Comparison of ENCODE assay signal across 8 cellular contexts in genomic region chr1:116769561-116769977, GRCh38. TPM values are rescaled to one million over a fixed set of nuclear protein-coding genes. Genes with fewer than 3 reads are reported as not detected.
DNase-seq lines count a peak whose midpoint lies in the region; ATAC-seq and FAIRE-seq lines count a peak whose summit lies in the region.

No MANE protein-coding gene starts in this region.

- peaks cover 0 to 7% (median 0%) of the 10 kb centered on the region in 11 experiments; a peak in 2 of 22 replicates for H3K36me3 ChIP-seq in BLaER1 treated with 17β-estradiol and CSF1 and Interleukin-3, amounts not matched to agents 10 nM and 100 nM

- CTCF ChIA-PET in activated CD4-positive, alpha-beta T cell treated with anti-CD3 and anti-CD28 coated beads, Interleukin-2, amount 10 ng/mL, durations not matched to agents 7 days and 5 days (lab: Charles Lee): interaction anchor here (0.8 to 8.2 kb wide), 16 partner anchors 9 to 193 kb away, joined by 3 to 65 read pairs (median 5); partner anchors contain the start of gene CD2

- peak overlapping the region; percentile 61 for H3K4me3 Mint-ChIP-seq in activated CD4-positive, alpha-beta T cell treated with anti-CD3 and anti-CD28 coated beads, Interleukin-2, amount 10 ng/mL, durations not matched to agents 7 days and 5 days

- ATAC-seq in GM19452 (IDR thresholded peaks at IDR 0.05; ENCODE audit: unreplicated experiment) (peak; percentile 88), HG03521 (IDR thresholded peaks at IDR 0.05; ENCODE audit: unreplicated experiment) (peak; percentile 51)

- peaks cover 92% of the 10 kb centered on the region for H3K4me1 Mint-ChIP-seq in activated CD4-positive, alpha-beta T cell treated with anti-CD3 and anti-CD28 coated beads, Interleukin-2, amount 10 ng/mL, durations not matched to agents 7 days and 5 days

- peaks cover 9% of the 10 kb centered on the region for H3K9me3 Mint-ChIP-seq in activated CD4-positive, alpha-beta T cell treated with anti-CD3 and anti-CD28 coated beads, Interleukin-2, amount 10 ng/mL, durations not matched to agents 7 days and 5 days

- peak; percentile 89 for DNase-seq in activated CD4-positive, alpha-beta T cell treated with anti-CD3 and anti-CD28 coated beads, Interleukin-2, amount 10 ng/mL, durations not matched to agents 7 days and 5 days
- DNase-seq in kidney tubule cell (ENCODE audit: low spot score): peak; percentile 55
- DNase-seq in HTR-8/SVneo (ENCODE audit: insufficient read length, low spot score): no peak
- DNase-seq in NCI-H526 treated with DMSO at 0.1 percent for 48 hours (lab: John Stamatoyannopoulos, UW): no peak
- DNase-seq in SW 1271 (lab: John Stamatoyannopoulos, UW): no peak

- peak overlapping the region in 3 of 10 experiments; percentile 4 to 24 (median 17); a peak in 2 of 20 replicates for H3K4me3 ChIP-seq in BLaER1 treated with 17β-estradiol and CSF1 and Interleukin-3, amounts not matched to agents 10 nM and 100 nM

- H3K27me3 Mint-ChIP-seq in activated CD4-positive, alpha-beta T cell treated with anti-CD3 and anti-CD28 coated beads, Interleukin-2, amount 10 ng/mL, durations not matched to agents 7 days and 5 days: no peaks in the 10 kb centered on the region

- H3K27ac ChIP-seq in BLaER1 treated with 17β-estradiol and CSF1 and Interleukin-3, amounts not matched to agents 10 nM and 100 nM: peak overlapping the region in 1 of 11 experiments; percentile 52; a peak in 2 of 22 replicates

- H3K9me3 ChIP-seq in BLaER1 treated with 17β-estradiol and CSF1 and Interleukin-3, amounts not matched to agents 10 nM and 100 nM (replicated peaks in 1 of 11): peaks cover 21 to 38% (median 26%) of the 10 kb centered on the region in 11 experiments

- H3K4me2 ChIP-seq in BLaER1 treated with 17β-estradiol and CSF1 and Interleukin-3, amounts not matched to agents 10 nM and 100 nM: peak overlapping the region; percentile 66 to 91 (median 76)

- H3K27me3 ChIP-seq in BLaER1 treated with 17β-estradiol and CSF1 and Interleukin-3, amounts not matched to agents 10 nM and 100 nM: peaks cover 0 to 25% (median 0%) of the 10 kb centered on the region in 11 experiments; a peak in 5 of 22 replicates

- FAIRE-seq in HTR-8/SVneo (lab: Jason Lieb, UNC): no peak

- POLR2A ChIA-PET in activated CD4-positive, alpha-beta T cell treated with anti-CD3 and anti-CD28 coated beads, Interleukin-2, amount 10 ng/mL, durations not matched to agents 7 days and 5 days (lab: Charles Lee): interaction anchor here (0.8 to 2.1 kb wide), 11 partner anchors 15 to 58 kb away, joined by 3 to 14 read pairs (median 5); partner anchors contain the start of gene CD2

- peaks cover 24 to 44% (median 36%) of the 10 kb centered on the region in 10 experiments for H3K4me1 ChIP-seq in BLaER1 treated with 17β-estradiol and CSF1 and Interleukin-3, amounts not matched to agents 10 nM and 100 nM

- H3K36me3 Mint-ChIP-seq in activated CD4-positive, alpha-beta T cell treated with anti-CD3 and anti-CD28 coated beads, Interleukin-2, amount 10 ng/mL, durations not matched to agents 7 days and 5 days (ENCODE audit: low read depth): peaks cover 69% of the 10 kb centered on the region

- H3K9ac ChIP-seq in BLaER1 treated with 17β-estradiol and CSF1 and Interleukin-3, amounts not matched to agents 10 nM and 100 nM: peak overlapping the region in 1 of 11 experiments; percentile 37; a peak in 1 of 22 replicates

- peak overlapping the region; percentile 96 for H3K27ac Mint-ChIP-seq in activated CD4-positive, alpha-beta T cell treated with anti-CD3 and anti-CD28 coated beads, Interleukin-2, amount 10 ng/mL, durations not matched to agents 7 days and 5 days

- no peaks in the 10 kb centered on the region for H4K20me1 ChIP-seq in BLaER1 treated with 17β-estradiol and CSF1 and Interleukin-3, amounts not matched to agents 10 nM and 100 nM

RNA-seq across cellular contexts. Expression of gene CD2, which starts 15.3 kb away (rescaled TPM):
- 100 to 1,000 TPM; 206 to 258 TPM for total RNA-seq in activated CD4-positive, alpha-beta T cell treated with anti-CD3 and anti-CD28 coated beads, Interleukin-2, amount 10 ng/mL, durations not matched to agents 7 days and 5 days

Comparison
In these comparisons a context has a peak if more than half of its experiments do, and no peak if none do; other contexts are left out.
1. DNase-seq: peak in activated CD4-positive, alpha-beta T cell treated with anti-CD3 and anti-CD28 coated beads, Interleukin-2, amount 10 ng/mL, durations not matched to agents 7 days and 5 days (single experiment) and kidney tubule cell (single experiment); none in HTR-8/SVneo (single experiment), NCI-H526 treated with DMSO at 0.1 percent for 48 hours (single experiment) and SW 1271 (0 of 2).